In the genomic region with DNA sequence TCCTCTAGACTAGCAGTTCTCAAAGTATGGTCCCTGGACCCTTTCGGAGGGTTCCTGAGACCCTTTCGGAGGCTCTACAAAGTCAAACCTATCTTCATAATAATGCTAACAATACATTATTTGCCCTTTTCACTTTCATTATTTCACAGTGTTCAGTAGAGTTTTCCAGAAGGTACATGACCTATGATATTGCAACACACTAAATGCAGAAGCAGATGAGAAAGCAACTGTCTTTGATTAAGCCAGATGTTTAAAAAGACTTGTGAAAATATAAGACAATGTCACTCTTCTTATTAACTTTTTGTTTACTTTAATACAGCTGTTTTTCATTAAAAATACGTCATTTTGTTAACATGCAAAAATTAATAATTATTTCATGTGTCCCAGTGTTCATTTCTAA, we compare ENCODE assay signal across 26 cellular contexts. TPM values are rescaled to one million over a fixed set of nuclear protein-coding genes. Genes with fewer than 3 reads are reported as not detected.
A peak's percentile ranks its signal among the peaks of the same experiment; 100 is the strongest.
DNase-seq lines count a peak whose midpoint lies in the region; ATAC-seq, FAIRE-seq and TF ChIP-seq lines count a peak whose summit lies in the region.
"Had no signal": no experiment of that assay in that cellular context is flagged by ENCODE, and none has a peak within 500 bp of the region (broad histone marks: within the 10 kb centered on the region; RNA-seq: fewer than 3 reads in every experiment).

No MANE protein-coding gene starts in this region.

- no peaks in the 10 kb centered on the region for H3K9me3 ChIP-seq in HepG2 (ENCODE audit: low read length)

- DNase-seq in AG10803 (ENCODE audit: low read depth) (peak; percentile 29), OCI-M1 (lab: John Stamatoyannopoulos, UW) (peak; percentile 29), dorsolateral prefrontal cortex (no peak), HepG2 (ENCODE audit: low spot score) (no peak), midbrain (lab: John Stamatoyannopoulos, UW) (no peak), activated gamma-delta T cell (lab: John Stamatoyannopoulos, UW) (no peak)
- DNase-seq: Calu3; CD8-positive, alpha-beta T cell; GF-D8; NCI-H1092; NCI-H1436 treated with DMSO at 0.1 percent for 48 hours; NCI-H2029; NCI-H2171; NCI-H446; NCI-H69; NK-92 treated with Interleukin-12 subunit alpha and Interleukin-12 subunit beta, amount 100 ng/mL, for 24 hours; PC-3; RPMI8226; SIG-M5 had no signal

- FAIRE-seq in HepG2 (lab: Jason Lieb, UNC), result no peak
- FAIRE-seq: A204.1 had no signal

- TF ChIP-seq POLR2A in HepG2 (IDR thresholded peaks at IDR 0.05; ENCODE audit: insufficient read depth in 1 of 2, low read depth in 2 of 2, low read length in 2 of 2), result no peak

- WGBS in HepG2 (ENCODE audit: low lambda C conversion rate), result 95% methylated on average over 3 of the region's 3 CpGs

- peaks cover 86% of the 10 kb centered on the region for H3K4me1 ChIP-seq in HepG2 (ENCODE audit: insufficient read depth, low read length)

- intact Hi-C loops in dorsolateral prefrontal cortex (cut with DNase I) (no loop called here), HepG2 (cut with micrococcal nuclease; ENCODE audit: unreplicated experiment) (no loop called here)

- H2AFZ ChIP-seq in HepG2 (ENCODE audit: low read length), result no peak overlapping the region

- TF ChIP-seq EP300 in HepG2 (IDR thresholded peaks at IDR 0.05; ENCODE audit: low read depth in 2 of 2, low read length in 2 of 2) (no peak), HepG2 (CRISPR knock-in tag; IDR thresholded peaks at IDR 0.05; ENCODE audit: borderline replicate concordance) (no peak)

- no peak for TF ChIP-seq RAD21 in HepG2 (CRISPR knock-in tag; IDR thresholded peaks at IDR 0.05)

- no peaks in the 10 kb centered on the region for H3K36me3 ChIP-seq in HepG2 (replicated peaks in 1 of 2; ENCODE audit: control insufficient read depth in 1 of 2, insufficient read depth in 2 of 2, low read length in 2 of 2)

- no peaks in the 10 kb centered on the region for H3K79me2 ChIP-seq in HepG2 (ENCODE audit: insufficient read depth, low read length)

- in situ Hi-C loops in HepG2 (cut with HindIII; ENCODE audit: extremely low pct_ligation_motif_present, low pct_unique_long_range_greater_than_20kb), result no loop called here

- CTCF ChIA-PET in HepG2 (lab: Yijun Ruan, JAX; ENCODE audit: low intra/inter-chr PET ratio, low total read pairs), result no interaction called here

- no TSS peak for BruUV-seq in HepG2 (replicated peaks; lab: Mats Ljungman, UMichigan)

- H3K4me3 ChIP-seq in AG10803 (ENCODE audit: low read length) (no peak overlapping the region), dorsolateral prefrontal cortex (peak overlapping the region in 4 of 59 donors; percentile 2 to 56 (median 18)), HepG2 (replicated peaks in 1 of 3; ENCODE audit: insufficient read depth in 1 of 3, low read depth in 2 of 3, low read length in 3 of 3) (no peak overlapping the region)

- H3K4me2 ChIP-seq in HepG2 (ENCODE audit: low read depth, low read length), result no peak overlapping the region
- H3K4me2 ChIP-seq: KMS-11 had no signal

- H3K27ac ChIP-seq in dorsolateral prefrontal cortex, result peak overlapping the region; percentile 77 to 100 (median 97)
- H3K27ac ChIP-seq in HepG2 (ENCODE audit: extremely low read length, insufficient read depth, low read length), result no peak overlapping the region
- H3K27ac ChIP-seq: KMS-11 had no signal

- no peaks in the 10 kb centered on the region for H4K20me1 ChIP-seq in HepG2 (ENCODE audit: insufficient read depth, low read length)

- no peak overlapping the region for H3K9ac ChIP-seq in HepG2 (ENCODE audit: insufficient read depth, low read depth, low read length)
- H3K9ac ChIP-seq: KMS-11 had no signal

- ATAC-seq in HepG2, result no peak
- no peak for ATAC-seq in GM18907 (IDR thresholded peaks at IDR 0.05; ENCODE audit: unreplicated experiment)
- ATAC-seq in GM18520 (IDR thresholded peaks at IDR 0.05; ENCODE audit: unreplicated experiment), result no peak
- ATAC-seq: CD8-positive, alpha-beta T cell; PC-3 had no signal

- POLR2A ChIA-PET in HepG2 (lab: Yijun Ruan, JAX), result interaction anchor here (3.0 kb wide), 1 partner anchor 10 kb away, joined by 15 read pairs; no protein-coding TSS in a partner anchor

- TF ChIP-seq CTCF in AG10803 (conservative IDR thresholded peaks at IDR 0.05; ENCODE audit: low read length) (no peak), dorsolateral prefrontal cortex (IDR thresholded peaks at IDR 0.05 in 54 of 56, conservative IDR thresholded peaks at IDR 0.05 in 2 of 56; ENCODE audit: low read depth in 1 of 56, partially characterized antibody in 56 of 56) (no peak), HepG2 (CRISPR knock-in tag; IDR thresholded peaks at IDR 0.05) (no peak)

- H3K27me3 ChIP-seq in dorsolateral prefrontal cortex (no peaks in the 10 kb centered on the region), HepG2 (ENCODE audit: control insufficient read depth in 1 of 2, insufficient read depth in 2 of 2, low read length in 2 of 2) (no peaks in the 10 kb centered on the region)

RNA-seq across cellular contexts. Expression of gene KCNJ10, which starts 5.8 kb away (rescaled TPM):
- total RNA-seq in dorsolateral prefrontal cortex, result 100 to 1,000 TPM in 99 of 120 experiments, 10 to 100 TPM in 21; 53.1 to 378 (median 135) TPM
- total RNA-seq in HepG2 (2016; rRNA removed; fragmentation: Illumina TruSeq; extraction: Trizol), result 4.1 and 4.4 TPM in 2 replicates
- total RNA-seq in HepG2 (2016; cell fraction: cytosol; rRNA removed; fragmentation: Illumina TruSeq; extraction: Trizol; ENCODE audit: low read depth), result 1.3 and 1.6 TPM in 2 replicates
- 3.2 and 4.0 TPM in 2 replicates for total RNA-seq in HepG2 (2016; cell fraction: insoluble cytoplasmic fraction; rRNA removed; fragmentation: Illumina TruSeq; extraction: Trizol)
- 3.8 and 4.4 TPM in 2 replicates for total RNA-seq in HepG2 (2016; cell fraction: membrane; rRNA removed; fragmentation: Illumina TruSeq; extraction: Trizol)
- 8.4 and 9.2 TPM in 2 replicates for total RNA-seq in HepG2 (2016; cell fraction: nucleus; rRNA removed; fragmentation: Illumina TruSeq; extraction: Trizol)
- polyA plus RNA-seq in HepG2 (2011; rRNA removed), result 9.9 and 10.3 TPM in 2 replicates
- polyA plus RNA-seq in HepG2 (2011; cell fraction: cytosol; rRNA removed), result 5.4 and 7.7 TPM in 2 replicates
- polyA plus RNA-seq in HepG2 (2011; cell fraction: nucleus; rRNA removed), result 16.5 and 20.7 TPM in 2 replicates
- 3.2 and 4.8 TPM in 2 replicates for polyA plus RNA-seq in HepG2 (2012)
- polyA plus RNA-seq in HepG2 (2016; cell fraction: cytosol; fragmentation: Illumina TruSeq; extraction: Trizol; ENCODE audit: low read depth), result 1.4 and 1.8 TPM in 2 replicates
- 6.3 and 7.5 TPM in 2 replicates for polyA plus RNA-seq in HepG2 (2016; cell fraction: insoluble cytoplasmic fraction; fragmentation: Illumina TruSeq; extraction: Trizol; ENCODE audit: low read depth)
- 3.7 and 3.9 TPM in 2 replicates for polyA plus RNA-seq in HepG2 (2016; cell fraction: membrane; fragmentation: Illumina TruSeq; extraction: Trizol; ENCODE audit: low read depth)
- polyA plus RNA-seq in HepG2 (2016; cell fraction: nucleus; fragmentation: Illumina TruSeq; extraction: Trizol; ENCODE audit: insufficient read depth, low read depth), result 20.4 and 22.0 TPM in 2 replicates
- 34.8 TPM in 1 of 2 replicates, not detected in the other for polyA minus RNA-seq in HepG2 (2011; rRNA and poly(A)+ RNA removed; ENCODE audit: low replicate concordance)
- 4.8 and 5.5 TPM in 2 replicates for polyA minus RNA-seq in HepG2 (2011; cell fraction: cytosol; rRNA and poly(A)+ RNA removed)
- 6.7 and 8.1 TPM in 2 replicates for polyA minus RNA-seq in HepG2 (2011; cell fraction: nucleus; rRNA and poly(A)+ RNA removed)
- total RNA-seq: Calu3; CD8-positive, alpha-beta T cell; H4; M059J had no signal
- polyA plus RNA-seq: BJ had no signal

RNA-seq across cellular contexts. Expression of gene KCNJ9, which starts 17.2 kb away (rescaled TPM):
- total RNA-seq in dorsolateral prefrontal cortex, result 100 to 1,000 TPM in 76 of 120 experiments, 10 to 100 TPM in 44; 68.4 to 189 (median 105) TPM
- not detected in 2 replicates for total RNA-seq in HepG2 (2016; rRNA removed; fragmentation: Illumina TruSeq; extraction: Trizol)
- total RNA-seq in HepG2 (2016; cell fraction: cytosol; rRNA removed; fragmentation: Illumina TruSeq; extraction: Trizol; ENCODE audit: low read depth), result not detected in 2 replicates
- not detected in 2 replicates for total RNA-seq in HepG2 (2016; cell fraction: insoluble cytoplasmic fraction; rRNA removed; fragmentation: Illumina TruSeq; extraction: Trizol)
- not detected in 2 replicates for total RNA-seq in HepG2 (2016; cell fraction: membrane; rRNA removed; fragmentation: Illumina TruSeq; extraction: Trizol)
- total RNA-seq in HepG2 (2016; cell fraction: nucleus; rRNA removed; fragmentation: Illumina TruSeq; extraction: Trizol), result not detected in 2 replicates
- not detected in 2 replicates for polyA plus RNA-seq in HepG2 (2011; rRNA removed)
- polyA plus RNA-seq in HepG2 (2011; cell fraction: cytosol; rRNA removed), result 0.01 TPM in 1 of 2 replicates, not detected in the other
- polyA plus RNA-seq in HepG2 (2011; cell fraction: nucleus; rRNA removed), result 0.03 and 0.06 TPM in 2 replicates
- polyA plus RNA-seq in HepG2 (2012), result not detected in 2 replicates
- polyA plus RNA-seq in HepG2 (2016; cell fraction: cytosol; fragmentation: Illumina TruSeq; extraction: Trizol; ENCODE audit: low read depth), result not detected in 2 replicates
- polyA plus RNA-seq in HepG2 (2016; cell fraction: insoluble cytoplasmic fraction; fragmentation: Illumina TruSeq; extraction: Trizol; ENCODE audit: low read depth), result not detected in 2 replicates
- polyA plus RNA-seq in HepG2 (2016; cell fraction: membrane; fragmentation: Illumina TruSeq; extraction: Trizol; ENCODE audit: low read depth), result not detected in 2 replicates
- not detected in 2 replicates for polyA plus RNA-seq in HepG2 (2016; cell fraction: nucleus; fragmentation: Illumina TruSeq; extraction: Trizol; ENCODE audit: insufficient read depth, low read depth)
- polyA minus RNA-seq in HepG2 (2011; rRNA and poly(A)+ RNA removed; ENCODE audit: low replicate concordance), result not detected in 2 replicates
- polyA minus RNA-seq in HepG2 (2011; cell fraction: cytosol; rRNA and poly(A)+ RNA removed), result not detected in 2 replicates
- not detected in 2 replicates for polyA minus RNA-seq in HepG2 (2011; cell fraction: nucleus; rRNA and poly(A)+ RNA removed)
- total RNA-seq: Calu3; CD8-positive, alpha-beta T cell; H4; M059J; PC-3 had no signal
- polyA plus RNA-seq: BJ had no signal

RNA-seq across cellular contexts. Expression of gene PIGM, which starts 32.4 kb away (rescaled TPM):
- total RNA-seq in dorsolateral prefrontal cortex (10 to 100 TPM in 7 of 120 experiments, 1 to 10 TPM in 113; 4.7 to 13.1 (median 7.1) TPM), HepG2 (2016; rRNA removed; fragmentation: Illumina TruSeq; extraction: Trizol) (2.9 and 4.6 TPM in 2 replicates)
- 0.53 and 0.61 TPM in 2 replicates for total RNA-seq in HepG2 (2016; cell fraction: cytosol; rRNA removed; fragmentation: Illumina TruSeq; extraction: Trizol; ENCODE audit: low read depth)
- 2.7 and 4.5 TPM in 2 replicates for total RNA-seq in HepG2 (2016; cell fraction: insoluble cytoplasmic fraction; rRNA removed; fragmentation: Illumina TruSeq; extraction: Trizol)
- total RNA-seq in HepG2 (2016; cell fraction: membrane; rRNA removed; fragmentation: Illumina TruSeq; extraction: Trizol), result 1.7 and 2.0 TPM in 2 replicates
- 4.9 and 5.7 TPM in 2 replicates for total RNA-seq in HepG2 (2016; cell fraction: nucleus; rRNA removed; fragmentation: Illumina TruSeq; extraction: Trizol)
- polyA plus RNA-seq in HepG2 (2011; rRNA removed), result 3.4 TPM in 2 replicates
- polyA plus RNA-seq in HepG2 (2011; cell fraction: cytosol; rRNA removed), result 2.0 and 2.9 TPM in 2 replicates
- 2.3 and 3.2 TPM in 2 replicates for polyA plus RNA-seq in HepG2 (2011; cell fraction: nucleus; rRNA removed)
- 3.1 and 4.0 TPM in 2 replicates for polyA plus RNA-seq in HepG2 (2012)
- 0.49 and 0.60 TPM in 2 replicates for polyA plus RNA-seq in HepG2 (2016; cell fraction: cytosol; fragmentation: Illumina TruSeq; extraction: Trizol; ENCODE audit: low read depth)
- polyA plus RNA-seq in HepG2 (2016; cell fraction: insoluble cytoplasmic fraction; fragmentation: Illumina TruSeq; extraction: Trizol; ENCODE audit: low read depth), result 3.1 and 3.3 TPM in 2 replicates
- 1.3 and 1.6 TPM in 2 replicates for polyA plus RNA-seq in HepG2 (2016; cell fraction: membrane; fragmentation: Illumina TruSeq; extraction: Trizol; ENCODE audit: low read depth)
- 7.6 and 8.5 TPM in 2 replicates for polyA plus RNA-seq in HepG2 (2016; cell fraction: nucleus; fragmentation: Illumina TruSeq; extraction: Trizol; ENCODE audit: insufficient read depth, low read depth)
- 0.89 and 4.2 TPM in 2 replicates for polyA minus RNA-seq in HepG2 (2011; rRNA and poly(A)+ RNA removed; ENCODE audit: low replicate concordance)
- polyA minus RNA-seq in HepG2 (2011; cell fraction: cytosol; rRNA and poly(A)+ RNA removed), result 2.1 and 2.4 TPM in 2 replicates
- 4.0 and 5.3 TPM in 2 replicates for polyA minus RNA-seq in HepG2 (2011; cell fraction: nucleus; rRNA and poly(A)+ RNA removed)

RNA-seq across cellular contexts. Expression of gene IGSF8, which starts 34.3 kb away (rescaled TPM):
- total RNA-seq in dorsolateral prefrontal cortex (100 to 1,000 TPM; 106 to 269 (median 187) TPM), HepG2 (2016; rRNA removed; fragmentation: Illumina TruSeq; extraction: Trizol) (8.0 and 24.0 TPM in 2 replicates)
- total RNA-seq in HepG2 (2016; cell fraction: cytosol; rRNA removed; fragmentation: Illumina TruSeq; extraction: Trizol; ENCODE audit: low read depth), result 1.8 and 1.9 TPM in 2 replicates
- 7.7 and 25.9 TPM in 2 replicates for total RNA-seq in HepG2 (2016; cell fraction: insoluble cytoplasmic fraction; rRNA removed; fragmentation: Illumina TruSeq; extraction: Trizol)
- 3.4 and 4.0 TPM in 2 replicates for total RNA-seq in HepG2 (2016; cell fraction: membrane; rRNA removed; fragmentation: Illumina TruSeq; extraction: Trizol)
- 24.1 and 29.5 TPM in 2 replicates for total RNA-seq in HepG2 (2016; cell fraction: nucleus; rRNA removed; fragmentation: Illumina TruSeq; extraction: Trizol)
- polyA plus RNA-seq in HepG2 (2011; rRNA removed), result 41.0 and 52.1 TPM in 2 replicates
- 36.7 and 58.5 TPM in 2 replicates for polyA plus RNA-seq in HepG2 (2011; cell fraction: cytosol; rRNA removed)
- polyA plus RNA-seq in HepG2 (2011; cell fraction: nucleus; rRNA removed), result 81.8 and 93.4 TPM in 2 replicates
- polyA plus RNA-seq in HepG2 (2012), result 24.4 and 32.1 TPM in 2 replicates
- 1.6 and 1.8 TPM in 2 replicates for polyA plus RNA-seq in HepG2 (2016; cell fraction: cytosol; fragmentation: Illumina TruSeq; extraction: Trizol; ENCODE audit: low read depth)
- 7.6 and 8.9 TPM in 2 replicates for polyA plus RNA-seq in HepG2 (2016; cell fraction: insoluble cytoplasmic fraction; fragmentation: Illumina TruSeq; extraction: Trizol; ENCODE audit: low read depth)
- 2.6 and 3.2 TPM in 2 replicates for polyA plus RNA-seq in HepG2 (2016; cell fraction: membrane; fragmentation: Illumina TruSeq; extraction: Trizol; ENCODE audit: low read depth)
- polyA plus RNA-seq in HepG2 (2016; cell fraction: nucleus; fragmentation: Illumina TruSeq; extraction: Trizol; ENCODE audit: insufficient read depth, low read depth), result 46.1 TPM in 2 replicates
- polyA minus RNA-seq in HepG2 (2011; rRNA and poly(A)+ RNA removed; ENCODE audit: low replicate concordance), result 27.5 and 60.2 TPM in 2 replicates
- 25.5 and 26.7 TPM in 2 replicates for polyA minus RNA-seq in HepG2 (2011; cell fraction: cytosol; rRNA and poly(A)+ RNA removed)
- polyA minus RNA-seq in HepG2 (2011; cell fraction: nucleus; rRNA and poly(A)+ RNA removed), result 11.6 and 14.0 TPM in 2 replicates

RNA-seq across cellular contexts. Expression of gene ATP1A2, which starts 51.4 kb away (rescaled TPM):
- total RNA-seq in dorsolateral prefrontal cortex (1,000 to 10,000 TPM in 6 of 120 experiments, 100 to 1,000 TPM in 114; 289 to 1,943 (median 637) TPM), HepG2 (2016; rRNA removed; fragmentation: Illumina TruSeq; extraction: Trizol) (not detected in 2 replicates)
- total RNA-seq in HepG2 (2016; cell fraction: cytosol; rRNA removed; fragmentation: Illumina TruSeq; extraction: Trizol; ENCODE audit: low read depth), result not detected in 2 replicates
- 0.02 TPM in 1 of 2 replicates, not detected in the other for total RNA-seq in HepG2 (2016; cell fraction: insoluble cytoplasmic fraction; rRNA removed; fragmentation: Illumina TruSeq; extraction: Trizol)
- 0.03 TPM in 1 of 2 replicates, not detected in the other for total RNA-seq in HepG2 (2016; cell fraction: membrane; rRNA removed; fragmentation: Illumina TruSeq; extraction: Trizol)
- not detected in 2 replicates for total RNA-seq in HepG2 (2016; cell fraction: nucleus; rRNA removed; fragmentation: Illumina TruSeq; extraction: Trizol)
- polyA plus RNA-seq in HepG2 (2011; rRNA removed), result 0.16 TPM in 2 replicates
- 0.04 and 0.16 TPM in 2 replicates for polyA plus RNA-seq in HepG2 (2011; cell fraction: cytosol; rRNA removed)
- 0.50 and 1.3 TPM in 2 replicates for polyA plus RNA-seq in HepG2 (2011; cell fraction: nucleus; rRNA removed)
- polyA plus RNA-seq in HepG2 (2012), result 0.16 and 0.95 TPM in 2 replicates
- not detected in 2 replicates for polyA plus RNA-seq in HepG2 (2016; cell fraction: cytosol; fragmentation: Illumina TruSeq; extraction: Trizol; ENCODE audit: low read depth)
- polyA plus RNA-seq in HepG2 (2016; cell fraction: insoluble cytoplasmic fraction; fragmentation: Illumina TruSeq; extraction: Trizol; ENCODE audit: low read depth), result not detected in 2 replicates
- polyA plus RNA-seq in HepG2 (2016; cell fraction: membrane; fragmentation: Illumina TruSeq; extraction: Trizol; ENCODE audit: low read depth), result not detected in 2 replicates
- not detected in 2 replicates for polyA plus RNA-seq in HepG2 (2016; cell fraction: nucleus; fragmentation: Illumina TruSeq; extraction: Trizol; ENCODE audit: insufficient read depth, low read depth)
- polyA minus RNA-seq in HepG2 (2011; rRNA and poly(A)+ RNA removed; ENCODE audit: low replicate concordance), result 0.07 and 0.44 TPM in 2 replicates
- 0.18 and 0.79 TPM in 2 replicates for polyA minus RNA-seq in HepG2 (2011; cell fraction: cytosol; rRNA and poly(A)+ RNA removed)
- 0.26 and 0.37 TPM in 2 replicates for polyA minus RNA-seq in HepG2 (2011; cell fraction: nucleus; rRNA and poly(A)+ RNA removed)
- total RNA-seq: Calu3; CD8-positive, alpha-beta T cell; H4; M059J; PC-3 had no signal

Comparison
In these comparisons a context has a peak if more than half of its experiments do, and no peak if none do; other contexts are left out.
1. DNase-seq: peak in AG10803 (single experiment) and OCI-M1 (single experiment); none in dorsolateral prefrontal cortex (0 of 10), HepG2 (single experiment), midbrain (single experiment) and activated gamma-delta T cell (single experiment).
2. RNA of gene KCNJ10, which starts 5.8 kb away (total RNA-seq): 53.1 to 378 TPM in dorsolateral prefrontal cortex; 1.3 to 9.2 TPM in HepG2; every median in the first group is over 4 times any median in the second.
3. RNA of gene KCNJ9, which starts 17.2 kb away (total RNA-seq): 68.4 to 189 TPM in dorsolateral prefrontal cortex; not detected in HepG2; every median in the first group is over 10 times any median in the second.